Comparison of ENCODE assay signal across 19 cellular contexts in genomic region chr10:132290631-132291030, GRCh38.
"Had no signal": no experiment of that assay in that cellular context is flagged by ENCODE, and none has a peak within 500 bp of the region (broad histone marks: within the 10 kb centered on the region; RNA-seq: fewer than 3 reads in every experiment).

No MANE protein-coding gene starts in this region.

- H3K27ac ChIP-seq: foreskin keratinocyte, left lung, parathyroid adenoma, tibial artery, upper lobe of right lung, vagina had no signal

- H3K4me3 ChIP-seq: left lung, lung, tibial artery, upper lobe of right lung, vagina had no signal

- FAIRE-seq: colon, islet of Langerhans, small intestine had no signal

- H3K36me3 ChIP-seq: left lung, tibial artery, upper lobe of right lung, vagina had no signal

- H3K9me3 ChIP-seq: upper lobe of right lung, vagina had no signal

- H3K4me1 ChIP-seq: foreskin keratinocyte, left lung, parathyroid adenoma, tibial artery, upper lobe of right lung, vagina had no signal

- H3K9ac ChIP-seq: parathyroid adenoma had no signal

- DNase-seq: effector memory CD8-positive, alpha-beta T cell; foreskin keratinocyte; hypothalamus; mesendoderm; naive thymus-derived CD4-positive, alpha-beta T cell; nephron progenitor cell; small intestine; stimulated activated CD4-positive, alpha-beta T cell treated with anti-CD3 and anti-CD28 coated beads, Interleukin-4, amount 100 ng/mL, for 1 hour; stimulated activated CD8-positive, alpha-beta memory T cell treated with anti-CD3 and anti-CD28 coated beads, Interleukin-4, amount 100 ng/mL, for 48 hours; stimulated activated naive CD8-positive, alpha-beta T cell treated with anti-CD3 and anti-CD28 coated beads, Interleukin-15, Interleukin-2, amounts not matched to agents 100 U/mL and 50 U/mL, for 24 hours; upper lobe of right lung had no signal

- H3K27me3 ChIP-seq: left lung, upper lobe of right lung, vagina had no signal

- ATAC-seq: effector memory CD8-positive, alpha-beta T cell; foreskin keratinocyte; left lung; naive thymus-derived CD4-positive, alpha-beta T cell; stimulated activated effector memory CD8-positive, alpha-beta T cell treated with anti-CD3 and anti-CD28 coated beads, Interleukin-12 subunit alpha, Interleukin-12 subunit beta, amount 100 ng/mL, for 72 hours; stimulated activated naive CD8-positive, alpha-beta T cell treated with anti-CD3 and anti-CD28 coated beads, Interleukin-15, Interleukin-2, amounts not matched to agents 100 U/mL and 50 U/mL, for 24 hours; upper lobe of right lung had no signal
